In genomic region chr12:43965899-43966298, GRCh38 we compare ENCODE assay signal across 28 cellular contexts.
"Had no signal": no experiment of that assay in that cellular context is flagged by ENCODE, and none has a peak within 500 bp of the region (broad histone marks: within the 10 kb centered on the region; RNA-seq: fewer than 3 reads in every experiment).

No MANE protein-coding gene starts in this region.

- H3K9ac ChIP-seq: KMS-11 had no signal

- H3K4me3 ChIP-seq: MG63 had no signal

- DNase-seq: Karpas-422, Kasumi-1, MG63, MM.1S, MV-4-11, NCI-H1048, NCI-H1417 treated with DMSO at 0.1 percent for 48 hours, NCI-H1436, NCI-H1436 treated with DMSO at 0.1 percent for 48 hours, NCI-H146, NCI-H1694, NCI-H187, NCI-H187 treated with DMSO at 0.1 percent for 48 hours, NCI-H1930, NCI-H2029, NCI-H2029 treated with DMSO at 0.1 percent for 48 hours, NCI-H2107, NCI-H2171, NCI-H2227 treated with DMSO at 0.1 percent for 48 hours, NCI-H226, NCI-H345, NCI-H446, NCI-H446 treated with DMSO at 0.1 percent for 48 hours, NCI-H510A, NCI-H510A treated with DMSO at 0.1 percent for 48 hours, NCI-H524, NCI-H524 treated with DMSO at 0.1 percent for 48 hours had no signal

- H3K9me3 ChIP-seq: MG63 had no signal

- H3K27ac ChIP-seq: KMS-11 had no signal

- H3K4me2 ChIP-seq: KMS-11 had no signal

- H3K27me3 ChIP-seq: MG63 had no signal

- H3K36me3 ChIP-seq: MG63 had no signal
